9 cellular contexts compared by ENCODE assay signal in genomic region chr20:32534661-32535240, GRCh38. TPM values are rescaled to one million over a fixed set of nuclear protein-coding genes. Genes with fewer than 3 reads are reported as not detected.
A peak's percentile ranks its signal among the peaks of the same experiment; 100 is the strongest.
DNase-seq lines count a peak whose midpoint lies in the region; ATAC-seq, FAIRE-seq and TF ChIP-seq lines count a peak whose summit lies in the region.
"Had no signal": no experiment of that assay in that cellular context is flagged by ENCODE, and none has a peak within 500 bp of the region (broad histone marks: within the 10 kb centered on the region; RNA-seq: fewer than 3 reads in every experiment).

No MANE protein-coding gene starts in this region.

- no peak for ATAC-seq in heart right ventricle
- ATAC-seq: body of pancreas had no signal

- H3K4me1 Mint-ChIP-seq in T-helper 2 cell treated with Interferon-gamma antibody and Interleukin-4, amounts not matched to agents 5 μg/mL and 100 μg/mL, for 36 hours (ENCODE audit: low read depth), result peaks cover 61% of the 10 kb centered on the region
- peaks cover 15% of the 10 kb centered on the region for H3K4me1 Mint-ChIP-seq in astrocyte (ENCODE audit: low read depth, unreplicated experiment)

- no peaks in the 10 kb centered on the region for H4K20me1 ChIP-seq in Loucy (ENCODE audit: insufficient read depth, low read length, poor library complexity, severe bottlenecking)
- peaks cover 6% of the 10 kb centered on the region for H4K20me1 ChIP-seq in astrocyte (ENCODE audit: insufficient read depth, low read length)

- H2AFZ ChIP-seq in Loucy (ENCODE audit: low read length) (no peak overlapping the region), astrocyte (ENCODE audit: low read depth, low read length) (no peak overlapping the region)

- peak overlapping the region; percentile 92 for H3K4me2 ChIP-seq in Loucy (ENCODE audit: low read depth, low read length, poor library complexity, severe bottlenecking)
- no peak overlapping the region for H3K4me2 ChIP-seq in astrocyte (ENCODE audit: low read length)

- H3K27ac ChIP-seq in astrocyte (ENCODE audit: low read depth, low read length) (no peak overlapping the region), heart right ventricle (peak overlapping the region in 1 of 10 donors; percentile 85)

- H3K27me3 Mint-ChIP-seq in T-helper 2 cell treated with Interferon-gamma antibody and Interleukin-4, amounts not matched to agents 5 μg/mL and 100 μg/mL, for 36 hours (ENCODE audit: low read depth), result no peaks in the 10 kb centered on the region
- H3K27me3 Mint-ChIP-seq in astrocyte (ENCODE audit: low read depth, unreplicated experiment), result peaks cover 11% of the 10 kb centered on the region

- peaks cover 17% of the 10 kb centered on the region for H3F3A ChIP-seq in Loucy (ENCODE audit: low read depth)

- H3K27me3 ChIP-seq in Loucy (ENCODE audit: insufficient read depth, low read length, poor library complexity, severe bottlenecking) (no peaks in the 10 kb centered on the region), astrocyte (ENCODE audit: insufficient read depth, low read length) (peaks cover 4% of the 10 kb centered on the region), heart right ventricle (peaks cover 0 to 8% (median 0%) of the 10 kb centered on the region in 7 donors)
- H3K27me3 ChIP-seq: body of pancreas had no signal

- H3K79me2 ChIP-seq in Loucy (ENCODE audit: insufficient read depth, low read length), result peaks cover 83% of the 10 kb centered on the region
- H3K79me2 ChIP-seq in astrocyte (ENCODE audit: insufficient read depth, low read length), result no peaks in the 10 kb centered on the region

- no peaks in the 10 kb centered on the region for H3K9me2 ChIP-seq in Loucy (replicated peaks; ENCODE audit: low read depth, low read length)

- FAIRE-seq in astrocyte (lab: Jason Lieb, UNC), result no peak

- peak overlapping the region; percentile 87 for H3K4me3 Mint-ChIP-seq in T-helper 2 cell treated with Interferon-gamma antibody and Interleukin-4, amounts not matched to agents 5 μg/mL and 100 μg/mL, for 36 hours
- peak overlapping the region; percentile 56 for H3K4me3 Mint-ChIP-seq in astrocyte (ENCODE audit: unreplicated experiment)

- H3K9me3 Mint-ChIP-seq in T-helper 2 cell treated with Interferon-gamma antibody and Interleukin-4, amounts not matched to agents 5 μg/mL and 100 μg/mL, for 36 hours, result no peaks in the 10 kb centered on the region
- no peaks in the 10 kb centered on the region for H3K9me3 Mint-ChIP-seq in astrocyte (ENCODE audit: unreplicated experiment)

- TF ChIP-seq CTCF in Loucy (conservative IDR thresholded peaks at IDR 0.05; ENCODE audit: low read length) (no peak), astrocyte (IDR thresholded peaks at IDR 0.05; ENCODE audit: insufficient read depth, low read depth, low read length) (no peak), heart right ventricle (IDR thresholded peaks at IDR 0.05) (no peak)

- peak; percentile 47 for DNase-seq in T-helper 2 cell treated with Interferon-gamma antibody and Interleukin-4, amounts not matched to agents 5 μg/mL and 100 μg/mL, for 36 hours (ENCODE audit: low spot score)
- DNase-seq in astrocyte (ENCODE audit: low read depth) (no peak), SW 1271 (lab: John Stamatoyannopoulos, UW) (no peak), heart right ventricle (no peak), G401 (ENCODE audit: low spot score) (no peak)
- DNase-seq in stimulated activated CD8-positive, alpha-beta memory T cell treated with anti-CD3 and anti-CD28 coated beads, Interleukin-12 subunit alpha, Interleukin-12 subunit beta, amount 100 ng/mL, for 1 hour (ENCODE audit: low read depth), result peak; percentile 44
- DNase-seq: body of pancreas, Karpas-422 had no signal

- WGBS in heart right ventricle, 2 donors, result 74 to 81% methylated on average over 8 of the region's 8 CpGs

- peak overlapping the region; percentile 89 for H3K9ac ChIP-seq in Loucy (ENCODE audit: low read depth, low read length, poor library complexity, severe bottlenecking)
- H3K9ac ChIP-seq in astrocyte (ENCODE audit: low read length), result no peak overlapping the region

- no peaks in the 10 kb centered on the region for H3K9me3 ChIP-seq in Loucy (ENCODE audit: insufficient read depth, low read depth, low read length)
- H3K9me3 ChIP-seq in astrocyte (ENCODE audit: insufficient read depth, low read depth, low read length), result no peaks in the 10 kb centered on the region
- no peaks in the 10 kb centered on the region for H3K9me3 ChIP-seq in heart right ventricle
- H3K9me3 ChIP-seq: body of pancreas had no signal

- H3K4me1 ChIP-seq in Loucy (ENCODE audit: insufficient read depth, low read length, poor library complexity, severe bottlenecking) (peaks cover 75% of the 10 kb centered on the region), astrocyte (ENCODE audit: insufficient read depth, low read length) (peaks cover 4% of the 10 kb centered on the region), heart right ventricle (peaks cover 4 to 41% (median 16%) of the 10 kb centered on the region in 9 donors)

- in situ Hi-C loops in G401 (cut with HindIII; ENCODE audit: low sequenced_read_pairs), result no loop called here

- H3K4me3 ChIP-seq in Loucy (ENCODE audit: low read length, poor library complexity, severe bottlenecking), result peak overlapping the region; percentile 73
- no peak overlapping the region for H3K4me3 ChIP-seq in astrocyte (ENCODE audit: insufficient read depth, low read depth, low read length)
- H3K4me3 ChIP-seq in heart right ventricle, result peak overlapping the region in 1 of 10 donors; percentile 55
- H3K4me3 ChIP-seq: body of pancreas had no signal

- H3K36me3 ChIP-seq in Loucy (ENCODE audit: insufficient read depth, low read length), result no peaks in the 10 kb centered on the region
- no peaks in the 10 kb centered on the region for H3K36me3 ChIP-seq in astrocyte (ENCODE audit: insufficient read depth, low read length)
- H3K36me3 ChIP-seq in heart right ventricle, result no peaks in the 10 kb centered on the region

- intact Hi-C loops in heart right ventricle (cut with DNase I), result loop anchor here in 1 of 10 donors (5.0 to 10.0 kb wide), 2 partner anchors 50 to 328 kb away; partner anchors contain the start of gene NOL4L

- H3K27ac Mint-ChIP-seq in T-helper 2 cell treated with Interferon-gamma antibody and Interleukin-4, amounts not matched to agents 5 μg/mL and 100 μg/mL, for 36 hours, result peak overlapping the region; percentile 98
- no peak overlapping the region for H3K27ac Mint-ChIP-seq in astrocyte (ENCODE audit: unreplicated experiment)

- H3K36me3 Mint-ChIP-seq in T-helper 2 cell treated with Interferon-gamma antibody and Interleukin-4, amounts not matched to agents 5 μg/mL and 100 μg/mL, for 36 hours (ENCODE audit: low read depth), result peaks cover 38% of the 10 kb centered on the region
- H3K36me3 Mint-ChIP-seq in astrocyte (ENCODE audit: low read depth, unreplicated experiment), result peaks cover 7% of the 10 kb centered on the region

RNA-seq across cellular contexts. Expression of gene NOL4L, which starts 50.4 kb away (rescaled TPM):
- total RNA-seq in astrocyte (35.5 and 43.0 TPM in 2 replicates), heart right ventricle (10 to 100 TPM in 1 of 10 donors, 1 to 10 TPM in 9; 4.4 to 10.1 (median 6.0) TPM)
- 1 to 10 TPM; 1.5 to 4.6 TPM for polyA plus RNA-seq in heart right ventricle
- 6.1 and 8.5 TPM in 2 replicates for total RNA-seq in G401 (2014; rRNA removed; shearing (Covaris generic))

Comparison
In these comparisons a context has a peak if more than half of its experiments do, and no peak if none do; other contexts are left out.
1. DNase-seq: peak in T-helper 2 cell treated with Interferon-gamma antibody and Interleukin-4, amounts not matched to agents 5 μg/mL and 100 μg/mL, for 36 hours (single experiment) and stimulated activated CD8-positive, alpha-beta memory T cell treated with anti-CD3 and anti-CD28 coated beads, Interleukin-12 subunit alpha, Interleukin-12 subunit beta, amount 100 ng/mL, for 1 hour (single experiment); none in astrocyte (single experiment), SW 1271 (0 of 2), heart right ventricle (0 of 2) and G401 (single experiment).